17 cellular contexts compared by ENCODE assay signal in the genomic region with DNA sequence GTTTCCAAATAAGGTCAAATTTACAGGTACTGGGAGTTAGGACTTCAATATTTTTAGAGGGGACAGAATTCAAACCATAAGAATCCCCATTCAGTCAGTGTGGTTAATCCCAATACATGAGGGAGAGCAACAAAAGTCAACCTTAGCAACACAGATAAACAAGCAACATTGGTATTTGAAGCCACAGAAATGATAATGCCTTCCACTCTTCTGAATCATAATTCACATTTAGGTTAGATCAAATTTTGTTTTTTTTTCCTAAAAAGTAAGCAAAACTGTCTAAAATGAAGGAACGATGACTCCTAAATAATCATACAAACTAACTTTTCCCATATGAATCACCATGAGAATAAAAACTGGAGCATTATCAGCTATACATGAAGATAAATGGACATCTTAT.
DNase-seq lines count a peak whose midpoint lies in the region; ATAC-seq and TF ChIP-seq lines count a peak whose summit lies in the region.
"Had no signal": no experiment of that assay in that cellular context is flagged by ENCODE, and none has a peak within 500 bp of the region (broad histone marks: within the 10 kb centered on the region; RNA-seq: fewer than 3 reads in every experiment).

No MANE protein-coding gene starts in this region.

- H3K9me3 ChIP-seq in GM23248 (ENCODE audit: low read depth), result no peaks in the 10 kb centered on the region
- no peaks in the 10 kb centered on the region for H3K9me3 ChIP-seq in smooth muscle cell (replicated peaks; ENCODE audit: low read depth)
- H3K9me3 ChIP-seq in thyroid gland, result no peaks in the 10 kb centered on the region

- H3K4me1 ChIP-seq in GM23248 (ENCODE audit: insufficient read depth) (peaks cover 43% of the 10 kb centered on the region), smooth muscle cell (ENCODE audit: low read depth) (peaks cover 26% of the 10 kb centered on the region), thyroid gland (peaks cover 7 to 12% of the 10 kb centered on the region in 2 donors)
- H3K4me1 ChIP-seq: parathyroid adenoma had no signal

- H3K4me3 ChIP-seq in GM23248 (no peak overlapping the region), smooth muscle cell (no peak overlapping the region), thyroid gland (replicated peaks in 1 of 3) (no peak overlapping the region)

- TF ChIP-seq CTCF in smooth muscle cell (IDR thresholded peaks at IDR 0.05; ENCODE audit: borderline replicate concordance, insufficient read depth, poor library complexity, severe bottlenecking), result no peak
- TF ChIP-seq CTCF in thyroid gland (IDR thresholded peaks at IDR 0.05), result no peak

- intact Hi-C loops in thyroid gland (cut with DNase I), result no loop called here

- H3K79me2 ChIP-seq in GM23248 (ENCODE audit: insufficient read depth), result no peaks in the 10 kb centered on the region
- H3K79me2 ChIP-seq in smooth muscle cell (ENCODE audit: low read depth), result no peaks in the 10 kb centered on the region
- H3K79me2 ChIP-seq: parathyroid adenoma had no signal

- no peaks in the 10 kb centered on the region for H3K9me2 ChIP-seq in GM23248 (ENCODE audit: insufficient read depth)

- in situ Hi-C loops in GM23248 (cut with MboI), result no loop called here

- H3K4me2 ChIP-seq in GM23248 (ENCODE audit: unreplicated experiment) (peak overlapping the region; percentile 83), smooth muscle cell (peak overlapping the region; percentile 78)

- H3K9ac ChIP-seq in GM23248 (peak overlapping the region; percentile 89), smooth muscle cell (ENCODE audit: low read depth) (peak overlapping the region; percentile 95)
- H3K9ac ChIP-seq: parathyroid adenoma had no signal

- ATAC-seq in SK-N-SH treated with all-trans-retinoic acid at 6 μM for 48 hours (peak; percentile 34; the same call in 1 of the 3 replicates), GM18868 (IDR thresholded peaks at IDR 0.05; ENCODE audit: unreplicated experiment) (no peak), GM18517 (IDR thresholded peaks at IDR 0.05; ENCODE audit: unreplicated experiment) (no peak)

- H3K27me3 ChIP-seq in GM23248 (replicated peaks; ENCODE audit: insufficient read depth), result no peaks in the 10 kb centered on the region
- no peaks in the 10 kb centered on the region for H3K27me3 ChIP-seq in smooth muscle cell (ENCODE audit: low read depth)
- no peaks in the 10 kb centered on the region for H3K27me3 ChIP-seq in thyroid gland

- H2AFZ ChIP-seq in GM23248, result no peak overlapping the region; the same call in 1 of the 2 replicates
- no peak overlapping the region for H2AFZ ChIP-seq in smooth muscle cell (ENCODE audit: low read depth)
- H2AFZ ChIP-seq: parathyroid adenoma had no signal

- no peaks in the 10 kb centered on the region for H3K36me3 ChIP-seq in GM23248 (ENCODE audit: low read depth)
- no peaks in the 10 kb centered on the region for H3K36me3 ChIP-seq in smooth muscle cell (ENCODE audit: low read depth)
- H3K36me3 ChIP-seq in thyroid gland, result no peaks in the 10 kb centered on the region

- 4 to 19% methylated on average over 1 of the region's 1 CpG for WGBS in GM23248 (ENCODE audit: low coverage in 1 of 2, low lambda C conversion rate in 2 of 2, missing lambda C conversion rate in 2 of 2), 2 experiments
- 63% methylated on average over 1 of the region's 1 CpG for WGBS in smooth muscle cell (ENCODE audit: low lambda C conversion rate)
- 84 to 90% methylated on average over 1 of the region's 1 CpG for WGBS in thyroid gland, 2 donors

- no peaks in the 10 kb centered on the region for H4K20me1 ChIP-seq in GM23248 (ENCODE audit: insufficient read depth)
- no peaks in the 10 kb centered on the region for H4K20me1 ChIP-seq in smooth muscle cell (ENCODE audit: low read depth)

- H3F3A ChIP-seq in GM23248 (ENCODE audit: insufficient read depth) (peaks cover 41% of the 10 kb centered on the region), smooth muscle cell (ENCODE audit: low read depth) (peaks cover 33% of the 10 kb centered on the region)

- TF ChIP-seq POLR2A in thyroid gland (IDR thresholded peaks at IDR 0.05), result no peak

- peak; percentile 80 for DNase-seq in GM23248
- peak; percentile 87 for DNase-seq in fibroblast of peridontal ligament (ENCODE audit: extremely low read depth)
- no peak for DNase-seq in smooth muscle cell (lab: John Stamatoyannopoulos, UW; ENCODE audit: unreplicated experiment)
- DNase-seq in thyroid gland, result no peak
- DNase-seq: activated naive CD4-positive, alpha-beta T cell treated with anti-CD3 and anti-CD28 coated beads, Interleukin-2, amount 50 U/mL, for 16 hours; DMS79; effector CD4-positive, alpha-beta T cell; KG1; left ventricle myocardium superior; NCI-H1436; NCI-H2227 treated with DMSO at 0.1 percent for 48 hours; SHP77 treated with DMSO at 0.1 percent for 48 hours; T1000 had no signal

- H3K27ac ChIP-seq in GM23248 (peak overlapping the region; percentile 99), smooth muscle cell (ENCODE audit: low read depth) (peak overlapping the region; percentile 100), thyroid gland (no peak overlapping the region)
- H3K27ac ChIP-seq: parathyroid adenoma had no signal

TF ChIP-seq in SK-N-SH treated with all-trans-retinoic acid at 6 μM for 48 hours, 23 proteins besides CTCF, POLR2A, EP300 and RAD21:
- TF ChIP-seq, protein P1, sequence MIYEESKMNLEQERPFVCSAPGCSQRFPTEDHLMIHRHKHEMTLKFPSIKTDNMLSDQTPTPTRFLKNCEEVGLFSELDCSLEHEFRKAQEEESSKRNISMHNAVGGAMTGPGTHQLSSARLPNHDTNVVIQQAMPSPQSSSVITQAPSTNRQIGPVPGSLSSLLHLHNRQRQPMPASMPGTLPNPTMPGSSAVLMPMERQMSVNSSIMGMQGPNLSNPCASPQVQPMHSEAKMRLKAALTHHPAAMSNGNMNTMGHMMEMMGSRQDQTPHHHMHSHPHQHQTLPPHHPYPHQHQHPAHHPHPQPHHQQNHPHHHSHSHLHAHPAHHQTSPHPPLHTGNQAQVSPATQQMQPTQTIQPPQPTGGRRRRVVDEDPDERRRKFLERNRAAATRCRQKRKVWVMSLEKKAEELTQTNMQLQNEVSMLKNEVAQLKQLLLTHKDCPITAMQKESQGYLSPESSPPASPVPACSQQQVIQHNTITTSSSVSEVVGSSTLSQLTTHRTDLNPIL (CRISPR knock-in tag; IDR thresholded peaks at IDR 0.05; ENCODE audit: low read depth), result no peak
- TF ChIP-seq ZNF8 (CRISPR knock-in tag; IDR thresholded peaks at IDR 0.05), result no peak

Comparison
In these comparisons a context has a peak if more than half of its experiments do, and no peak if none do; other contexts are left out.
1. DNase-seq: peak in GM23248 (single experiment) and fibroblast of peridontal ligament (single experiment); none in smooth muscle cell (single experiment) and thyroid gland (0 of 2).
2. H3K27ac ChIP-seq: peak in GM23248 (single experiment) and smooth muscle cell (single experiment); none in thyroid gland (0 of 3).